13 cellular contexts compared by ENCODE assay signal in genomic region chr10:125985557-125986246, GRCh38.
"Had no signal": no experiment of that assay in that cellular context is flagged by ENCODE, and none has a peak within 500 bp of the region (broad histone marks: within the 10 kb centered on the region; RNA-seq: fewer than 3 reads in every experiment).

No MANE protein-coding gene starts in this region.

- H3K27me3 Mint-ChIP-seq: activated CD4-positive, alpha-beta memory T cell treated with anti-CD3 and anti-CD28 coated beads, Interleukin-2, amount 10 ng/mL, durations not matched to agents 7 days and 5 days; activated naive CD4-positive, alpha-beta T cell treated with anti-CD3 and anti-CD28 coated beads, Interleukin-2, amount 10 ng/mL, durations not matched to agents 7 days and 5 days had no signal

- H3K4me1 ChIP-seq: right lobe of liver had no signal

- H3K9me3 ChIP-seq: right lobe of liver had no signal

- H3K36me3 ChIP-seq: neural progenitor cell, right lobe of liver, spleen, WERI-Rb-1 had no signal

- H3K4me1 Mint-ChIP-seq: activated CD4-positive, alpha-beta memory T cell treated with anti-CD3 and anti-CD28 coated beads, Interleukin-2, amount 10 ng/mL, durations not matched to agents 7 days and 5 days; activated naive CD4-positive, alpha-beta T cell treated with anti-CD3 and anti-CD28 coated beads, Interleukin-2, amount 10 ng/mL, durations not matched to agents 7 days and 5 days had no signal

- DNase-seq: activated CD4-positive, alpha-beta memory T cell treated with anti-CD3 and anti-CD28 coated beads, Interleukin-2, amount 10 ng/mL, durations not matched to agents 7 days and 5 days; activated CD4-positive, alpha-beta T cell treated with anti-CD3 and anti-CD28 coated beads for 4 hours; activated naive CD4-positive, alpha-beta T cell treated with anti-CD3 and anti-CD28 coated beads, Interleukin-2, amount 10 ng/mL, durations not matched to agents 7 days and 5 days; activated T-cell treated with anti-CD3 and anti-CD28 coated beads, Interleukin-2, amount 50 U/mL, for 24 hours; endodermal cell; hypothalamus; left ventricle myocardium superior; right lobe of liver; spleen; stimulated activated CD4-positive, alpha-beta T cell treated with anti-CD3 and anti-CD28 coated beads, Interleukin-1b, Interleukin-23, amount 100 ng/mL, for 48 hours; T-helper 1 cell; WERI-Rb-1 had no signal

- H3K4me3 Mint-ChIP-seq: activated CD4-positive, alpha-beta memory T cell treated with anti-CD3 and anti-CD28 coated beads, Interleukin-2, amount 10 ng/mL, durations not matched to agents 7 days and 5 days; activated naive CD4-positive, alpha-beta T cell treated with anti-CD3 and anti-CD28 coated beads, Interleukin-2, amount 10 ng/mL, durations not matched to agents 7 days and 5 days; activated T-cell treated with anti-CD3 and anti-CD28 coated beads, Interleukin-2, amount 50 U/mL, for 24 hours; endodermal cell; neural progenitor cell had no signal

- H3K27me3 ChIP-seq: neural progenitor cell, right lobe of liver, spleen had no signal

- H2AFZ ChIP-seq: neural progenitor cell had no signal

- H3K4me2 ChIP-seq: neural progenitor cell had no signal

- H3K4me3 ChIP-seq: neural progenitor cell, right lobe of liver, spleen had no signal

- H3K27ac Mint-ChIP-seq: activated CD4-positive, alpha-beta memory T cell treated with anti-CD3 and anti-CD28 coated beads, Interleukin-2, amount 10 ng/mL, durations not matched to agents 7 days and 5 days; activated naive CD4-positive, alpha-beta T cell treated with anti-CD3 and anti-CD28 coated beads, Interleukin-2, amount 10 ng/mL, durations not matched to agents 7 days and 5 days; activated T-cell treated with anti-CD3 and anti-CD28 coated beads, Interleukin-2, amount 50 U/mL, for 24 hours; neural progenitor cell had no signal

- ATAC-seq: left ventricle myocardium superior, right lobe of liver had no signal

- H3K9me3 Mint-ChIP-seq: activated CD4-positive, alpha-beta memory T cell treated with anti-CD3 and anti-CD28 coated beads, Interleukin-2, amount 10 ng/mL, durations not matched to agents 7 days and 5 days had no signal

- H3K36me3 Mint-ChIP-seq: activated naive CD4-positive, alpha-beta T cell treated with anti-CD3 and anti-CD28 coated beads, Interleukin-2, amount 10 ng/mL, durations not matched to agents 7 days and 5 days had no signal

- H3K27ac ChIP-seq: neural progenitor cell, right lobe of liver, spleen, WERI-Rb-1 had no signal
